ENCODE assay signal across 8 cellular contexts in genomic region chr15:84658080-84658787, GRCh38. TPM values are rescaled to one million over a fixed set of nuclear protein-coding genes. Genes with fewer than 3 reads are reported as not detected.
DNase-seq lines count a peak whose midpoint lies in the region; TF ChIP-seq lines count a peak whose summit lies in the region.

NMB (minus strand) TSS chr15:84658199; CDS start chr15:84658152, 47 bp downstream.

- peaks cover 8% of the 10 kb centered on the region for H3K79me2 ChIP-seq in osteoblast (ENCODE audit: insufficient read depth, low read length)

- H3K36me3 ChIP-seq in H7 (replicated peaks; ENCODE audit: control insufficient read depth, insufficient read depth, low read length) = no peaks in the 10 kb centered on the region
- H3K36me3 ChIP-seq in MG63 = peaks cover 33% of the 10 kb centered on the region
- peaks cover 3% of the 10 kb centered on the region for H3K36me3 ChIP-seq in osteoblast (ENCODE audit: insufficient read depth, low read length)
- no peaks in the 10 kb centered on the region for H3K36me3 ChIP-seq in testis (ENCODE audit: low read depth, missing control alignments)

- in situ Hi-C loops in G401 (cut with HindIII; ENCODE audit: low sequenced_read_pairs) = no loop called here

- H4K20me1 ChIP-seq in osteoblast (ENCODE audit: insufficient read depth, low read length) = no peaks in the 10 kb centered on the region

- no peak for TF ChIP-seq POLR2A in testis (IDR thresholded peaks at IDR 0.05)

- peak; percentile 42 for TF ChIP-seq CTCF in osteoblast (IDR thresholded peaks at IDR 0.05; ENCODE audit: extremely low read depth, low read depth, low read length)
- peak; percentile 12 to 55 (median 37) for TF ChIP-seq CTCF in testis (IDR thresholded peaks at IDR 0.05)

- H3K27ac ChIP-seq in osteoblast (ENCODE audit: low read depth, low read length) = peak within 1 kb of the TSS; percentile 65
- H3K27ac ChIP-seq in testis = peak within 1 kb of the TSS; percentile 58 to 59

- no peaks in the 10 kb centered on the region for H3K9me3 ChIP-seq in MG63
- H3K9me3 ChIP-seq in osteoblast (ENCODE audit: low read depth, low read length) = no peaks in the 10 kb centered on the region
- no peaks in the 10 kb centered on the region for H3K9me3 ChIP-seq in testis

- intact Hi-C loops in testis (cut with DNase I; ENCODE audit: low total_unique reads) = no loop called here

- H3K4me2 ChIP-seq in osteoblast (ENCODE audit: insufficient read depth, low read length) = peak within 1 kb of the TSS; percentile 86

- peaks cover 10% of the 10 kb centered on the region for H3K27me3 ChIP-seq in H7 (ENCODE audit: control insufficient read depth, insufficient read depth, low read length)
- no peaks in the 10 kb centered on the region for H3K27me3 ChIP-seq in MG63
- no peaks in the 10 kb centered on the region for H3K27me3 ChIP-seq in osteoblast (ENCODE audit: insufficient read depth, low read length)
- no peaks in the 10 kb centered on the region for H3K27me3 ChIP-seq in testis

- H3K4me3 ChIP-seq in H7 (ENCODE audit: insufficient read depth, low read depth, low read length) (peak within 1 kb of the TSS; percentile 59), MG63 (no peak within 1 kb of the TSS), osteoblast (ENCODE audit: insufficient read depth, low read length) (peak within 1 kb of the TSS; percentile 73), testis (peak within 1 kb of the TSS; percentile 57 to 74)

- WGBS in testis, 2 donors = 0% methylated on average over 15 to 33 of the region's 61 CpGs

- H2AFZ ChIP-seq in osteoblast (ENCODE audit: low read length) = peak within 1 kb of the TSS; percentile 73

- DNase-seq in G401 (ENCODE audit: low spot score) = peak; percentile 59
- DNase-seq in H7 = peak; percentile 99
- peak; percentile 42 for DNase-seq in MG63
- DNase-seq in SK-N-DZ (ENCODE audit: low spot score) = peak; percentile 81
- DNase-seq in activated naive CD4-positive, alpha-beta T cell treated with anti-CD3 and anti-CD28 coated beads, Interleukin-2, amount 50 U/mL, for 16 hours = peak; percentile 84
- DNase-seq in glomerular visceral epithelial cell (ENCODE audit: extremely low spot score) = peak; percentile 82
- DNase-seq in osteoblast (ENCODE audit: insufficient read length, low spot score, missing footprints) = peak; percentile 97
- peak; percentile 75 for DNase-seq in testis

- H3K4me1 ChIP-seq in osteoblast (ENCODE audit: insufficient read depth, low read length) = peaks cover 20% of the 10 kb centered on the region
- H3K4me1 ChIP-seq in testis = peaks cover 9% of the 10 kb centered on the region

RNA-seq across cellular contexts. Expression of gene NMB, which starts in this region (rescaled TPM):
- total RNA-seq in G401 (2014; rRNA removed; shearing (Covaris generic)) = 4.5 and 5.6 TPM in 2 replicates
- 13.5 and 19.4 TPM in 2 replicates for total RNA-seq in H7 (2014; rRNA removed; shearing (Covaris generic))
- total RNA-seq in MG63 (2014; rRNA removed; shearing (Covaris generic); ENCODE audit: low replicate concordance) = 0.25 TPM in 1 of 2 replicates, not detected in the other
- 4.5 and 5.5 TPM in 2 replicates for polyA plus RNA-seq in SK-N-DZ (2014; cell fraction: cytosol; rRNA removed)
- polyA plus RNA-seq in SK-N-DZ (2014; cell fraction: nucleus; rRNA removed) = 3.5 and 9.3 TPM in 2 replicates
- total RNA-seq in osteoblast = 6.9 and 8.5 TPM in 2 replicates
- total RNA-seq in testis = 10 to 100 TPM; 11.0 to 17.5 TPM
- polyA plus RNA-seq in testis (ENCODE audit: insufficient read depth, low read depth, low replicate concordance) = 7.5 TPM

Comparison
In these comparisons a context has a peak if more than half of its experiments do, and no peak if none do; other contexts are left out.
1. Peak in DNase-seq in MG63; RNA of the gene not detected or under 1 TPM.
2. DNase-seq: peak in every context shown above with its lines; median percentile 99 in H7; 97 in osteoblast; 84 in activated naive CD4-positive, alpha-beta T cell treated with anti-CD3 and anti-CD28 coated beads, Interleukin-2, amount 50 U/mL, for 16 hours; 82 in glomerular visceral epithelial cell; 81 in SK-N-DZ; 75 in testis; 59 in G401; 42 in MG63.